In genomic region chr4:158125325-158125724, GRCh38 we compare ENCODE assay signal across 1 cellular context.
A peak's percentile ranks its signal among the peaks of the same experiment; 100 is the strongest.
TF ChIP-seq lines count a peak whose summit lies in the region.

No MANE protein-coding gene starts in this region.

TF ChIP-seq in SK-N-SH treated with all-trans-retinoic acid at 6 μM for 48 hours, 23 proteins besides CTCF, POLR2A, EP300 and RAD21:
- TF ChIP-seq TSHZ2 (CRISPR knock-in tag; IDR thresholded peaks at IDR 0.05) (no peak), ISL1 (CRISPR knock-in tag; IDR thresholded peaks at IDR 0.05) (peak; percentile 71), OSR1 (CRISPR knock-in tag; IDR thresholded peaks at IDR 0.05) (no peak), TOX (CRISPR knock-in tag; IDR thresholded peaks at IDR 0.05; ENCODE audit: borderline replicate concordance) (no peak)
